1 cellular context compared by ENCODE assay signal in genomic region chr11:62132689-62133293, GRCh38.
TF ChIP-seq lines count a peak whose summit lies in the region.

No MANE protein-coding gene starts in this region.

TF ChIP-seq in K562, 482 proteins besides CTCF, POLR2A, EP300 and RAD21:
- TF ChIP-seq KAT8 (IDR thresholded peaks at IDR 0.05; ENCODE audit: low read depth) (no peak), RCOR1 (IDR thresholded peaks at IDR 0.05; ENCODE audit: borderline replicate concordance in 1 of 2, low read depth in 2 of 2, low read length in 2 of 2) (peak in 1 of 2 experiments; percentile 66; a peak in 2 of 4 replicates), JUND (IDR thresholded peaks at IDR 0.05; ENCODE audit: borderline replicate concordance, low read depth, low read length) (no peak), JUND (tag; IDR thresholded peaks at IDR 0.05; ENCODE audit: borderline replicate concordance, low read depth, low read length) (no peak), POLR2AphosphoS2 (IDR thresholded peaks at IDR 0.05; ENCODE audit: low read length) (no peak), ESRRA (IDR thresholded peaks at IDR 0.05; ENCODE audit: borderline replicate concordance, low read depth) (peak; percentile 68; the same call in 1 of the 2 replicates), CTBP1 (IDR thresholded peaks at IDR 0.05; ENCODE audit: borderline replicate concordance) (0 out of 2 replicates have a peak, but pooled peaks have one; percentile 44), KDM1A (IDR thresholded peaks at IDR 0.05) (peak; percentile 23 to 47; a peak in 1 of 4 replicates), CBFA2T3 (IDR thresholded peaks at IDR 0.05) (0 out of 2 replicates have a peak, but pooled peaks have one; percentile 32)
